Comparison of ENCODE assay signal across 25 cellular contexts in the genomic region with DNA sequence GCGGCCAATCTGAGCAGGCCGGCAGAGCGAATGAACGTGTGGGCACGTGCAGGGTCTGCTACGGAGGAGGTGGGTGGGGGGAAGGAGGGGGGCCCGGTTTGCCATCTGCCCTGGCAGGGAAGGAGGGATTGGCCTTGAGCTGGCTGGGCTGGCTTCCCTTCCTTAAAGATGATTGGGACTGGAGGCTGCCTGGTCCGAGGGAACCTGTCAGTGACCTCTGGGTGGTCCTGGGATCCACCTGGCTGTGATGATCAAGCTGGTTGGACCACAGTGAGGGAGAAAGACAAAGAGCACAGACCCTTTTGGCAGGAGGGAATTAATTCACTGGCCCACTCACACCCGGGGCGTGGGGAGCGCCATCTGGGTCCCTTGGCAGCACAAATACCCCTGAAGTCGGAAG.
"Had no signal": no experiment of that assay in that cellular context is flagged by ENCODE, and none has a peak within 500 bp of the region (broad histone marks: within the 10 kb centered on the region; RNA-seq: fewer than 3 reads in every experiment).

No MANE protein-coding gene starts in this region.

- H3K9me3 ChIP-seq: right lobe of liver, vagina had no signal

- DNase-seq: activated CD4-positive, alpha-beta T cell treated with anti-CD3 and anti-CD28 coated beads for 48 hours; activated CD4-positive, alpha-beta T cell treated with anti-CD3 and anti-CD28 coated beads, Interleukin-2, amount 50 U/mL, for 48 hours; activated CD8-positive, alpha-beta memory T cell treated with anti-CD3 and anti-CD28 coated beads for 24 hours; activated effector memory CD4-positive, alpha-beta T cell treated with Interleukin-2 at 50 U/mL for 16 hours; activated naive CD4-positive, alpha-beta T cell treated with Interleukin-2 at 50 U/mL for 16 hours; activated naive CD8-positive, alpha-beta T cell treated with anti-CD3 and anti-CD28 coated beads, Interleukin-2, amount 10 ng/mL, durations not matched to agents 7 days and 5 days; central memory CD4-positive, alpha-beta T cell; effector memory CD4-positive, alpha-beta T cell; left lung; lower lobe of right lung; mesenchymal stem cell; right lobe of liver; stimulated activated CD4-positive, alpha-beta T cell treated with anti-CD3 and anti-CD28 coated beads, Interleukin-12 subunit alpha, Interleukin-12 subunit beta, amount 100 ng/mL, for 4 hours; stimulated activated CD4-positive, alpha-beta T cell treated with anti-CD3 and anti-CD28 coated beads, Interleukin-4, amount 100 ng/mL, for 24 hours; stimulated activated naive CD8-positive, alpha-beta T cell treated with anti-CD3 and anti-CD28 coated beads, Interleukin-15, amount 100 ng/mL, for 72 hours; T1000; WERI-Rb-1 had no signal

- ATAC-seq: activated CD4-positive, CD25-positive, alpha-beta regulatory T cell treated with anti-CD3 and anti-CD28 coated beads, Interleukin-2, amount 50 U/mL, for 24 hours; left lung; lower lobe of right lung; right lobe of liver; stimulated activated memory B cell treated with anti-CD40 and anti-IgM and Interleukin-4, amounts not matched to agents 10 μg/mL and 1 μg/mL and 100 μg/mL, for 72 hours; stimulated activated naive CD8-positive, alpha-beta T cell treated with anti-CD3 and anti-CD28 coated beads, Interleukin-15, amount 100 ng/mL, for 72 hours had no signal

- H3K27ac Mint-ChIP-seq: activated naive CD8-positive, alpha-beta T cell treated with anti-CD3 and anti-CD28 coated beads, Interleukin-2, amount 10 ng/mL, durations not matched to agents 7 days and 5 days; natural killer cell treated with Interleukin-12 subunit alpha and Interleukin-12 subunit beta and Interleukin-15 and Interleukin-18, amount 100 ng/mL, for 72 hours; progenitor cell of endocrine pancreas; stimulated activated memory B cell treated with anti-CD40 and anti-IgM and Interleukin-4, amounts not matched to agents 10 μg/mL and 1 μg/mL and 100 μg/mL, for 72 hours; T-helper 1 cell treated with Interleukin-12 subunit alpha and Interleukin-12 subunit beta and Interleukin-4 antibody, amounts not matched to agents 30 μg/mL and 1 μg/mL, for 36 hours; type B pancreatic cell had no signal

- H3K27ac ChIP-seq: breast epithelium, left lung, lower lobe of right lung, right lobe of liver, vagina, WERI-Rb-1 had no signal

- H3K27me3 Mint-ChIP-seq: activated naive CD8-positive, alpha-beta T cell treated with anti-CD3 and anti-CD28 coated beads, Interleukin-2, amount 10 ng/mL, durations not matched to agents 7 days and 5 days; natural killer cell treated with Interleukin-12 subunit alpha and Interleukin-12 subunit beta and Interleukin-15 and Interleukin-18, amount 100 ng/mL, for 72 hours; stimulated activated memory B cell treated with anti-CD40 and anti-IgM and Interleukin-4, amounts not matched to agents 10 μg/mL and 1 μg/mL and 100 μg/mL, for 72 hours; stimulated activated naive CD8-positive, alpha-beta T cell treated with anti-CD3 and anti-CD28 coated beads, Interleukin-15, amount 100 ng/mL, for 72 hours; type B pancreatic cell had no signal

- H3K4me3 ChIP-seq: breast epithelium, left lung, lower lobe of right lung, right lobe of liver, vagina had no signal

- H3K4me1 Mint-ChIP-seq: activated naive CD8-positive, alpha-beta T cell treated with anti-CD3 and anti-CD28 coated beads, Interleukin-2, amount 10 ng/mL, durations not matched to agents 7 days and 5 days; stimulated activated memory B cell treated with anti-CD40 and anti-IgM and Interleukin-4, amounts not matched to agents 10 μg/mL and 1 μg/mL and 100 μg/mL, for 72 hours; stimulated activated naive CD8-positive, alpha-beta T cell treated with anti-CD3 and anti-CD28 coated beads, Interleukin-15, amount 100 ng/mL, for 72 hours had no signal

- H3K4me1 ChIP-seq: breast epithelium, left lung, lower lobe of right lung, right lobe of liver, vagina had no signal

- H3K4me3 Mint-ChIP-seq: activated naive CD8-positive, alpha-beta T cell treated with anti-CD3 and anti-CD28 coated beads, Interleukin-2, amount 10 ng/mL, durations not matched to agents 7 days and 5 days; natural killer cell treated with Interleukin-12 subunit alpha and Interleukin-12 subunit beta and Interleukin-15 and Interleukin-18, amount 100 ng/mL, for 72 hours; stimulated activated memory B cell treated with anti-CD40 and anti-IgM and Interleukin-4, amounts not matched to agents 10 μg/mL and 1 μg/mL and 100 μg/mL, for 72 hours; stimulated activated naive CD8-positive, alpha-beta T cell treated with anti-CD3 and anti-CD28 coated beads, Interleukin-15, amount 100 ng/mL, for 72 hours; T-helper 1 cell treated with Interleukin-12 subunit alpha and Interleukin-12 subunit beta and Interleukin-4 antibody, amounts not matched to agents 30 μg/mL and 1 μg/mL, for 36 hours; type B pancreatic cell had no signal

- H3K36me3 ChIP-seq: breast epithelium, left lung, lower lobe of right lung, right lobe of liver, vagina, WERI-Rb-1 had no signal

- H3K27me3 ChIP-seq: breast epithelium, left lung, right lobe of liver, vagina had no signal
